In the genomic region with DNA sequence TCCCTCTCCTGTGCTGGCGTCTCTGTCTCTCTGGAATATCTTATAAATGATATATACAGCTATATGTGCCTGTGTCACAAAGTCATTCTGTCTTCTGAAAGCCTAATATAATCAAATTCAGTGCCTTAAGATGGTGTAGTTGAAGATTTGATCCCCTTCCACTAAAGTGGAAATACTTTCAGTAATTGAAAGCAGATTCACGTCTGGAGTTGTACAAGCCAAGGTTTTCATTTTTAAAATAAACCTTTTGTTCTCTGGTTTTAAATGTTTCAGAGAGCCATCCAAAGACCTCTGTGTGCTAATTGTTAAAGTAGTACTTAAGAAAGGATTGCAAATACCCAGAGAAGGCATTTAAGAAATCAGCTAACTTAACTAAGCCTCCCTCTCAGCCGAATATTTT, we compare ENCODE assay signal across 9 cellular contexts.
DNase-seq lines count a peak whose midpoint lies in the region; ATAC-seq and TF ChIP-seq lines count a peak whose summit lies in the region.
"Had no signal": no experiment of that assay in that cellular context is flagged by ENCODE, and none has a peak within 500 bp of the region (broad histone marks: within the 10 kb centered on the region; RNA-seq: fewer than 3 reads in every experiment).

No MANE protein-coding gene starts in this region.

- H3K9me2 ChIP-seq in GM23248 (ENCODE audit: insufficient read depth) = no peaks in the 10 kb centered on the region

- no peak overlapping the region for H3K27ac Mint-ChIP-seq in T-helper 17 cell

- H3K27me3 Mint-ChIP-seq in T-helper 17 cell = peaks cover 75% of the 10 kb centered on the region

- no peak for TF ChIP-seq POLR2A in gastrocnemius medialis (IDR thresholded peaks at IDR 0.05)

- no peak for TF ChIP-seq CTCF in foreskin fibroblast (IDR thresholded peaks at IDR 0.05; ENCODE audit: low read depth, low read length)
- no peak for TF ChIP-seq CTCF in gastrocnemius medialis (IDR thresholded peaks at IDR 0.05 in 4 of 5, conservative IDR thresholded peaks at IDR 0.05 in 1 of 5)
- TF ChIP-seq CTCF in RWPE1 (conservative IDR thresholded peaks at IDR 0.05; ENCODE audit: low read depth) = no peak

- H3K36me3 ChIP-seq in GM23248 (ENCODE audit: low read depth) (no peaks in the 10 kb centered on the region), gastrocnemius medialis (no peaks in the 10 kb centered on the region)

- H3K9me3 ChIP-seq in GM23248 (ENCODE audit: low read depth) (no peaks in the 10 kb centered on the region), T-helper 17 cell (ENCODE audit: control insufficient read depth, low read length, poor library complexity, severe bottlenecking) (no peaks in the 10 kb centered on the region), gastrocnemius medialis (no peaks in the 10 kb centered on the region)

- H3K27ac ChIP-seq in GM23248 = no peak overlapping the region
- peak overlapping the region; percentile 66 to 85 (median 74) for H3K27ac ChIP-seq in gastrocnemius medialis
- no peak overlapping the region for H3K27ac ChIP-seq in RWPE1

- ATAC-seq in T-helper 17 cell (no peak), gastrocnemius medialis (no peak), GM18858 (IDR thresholded peaks at IDR 0.05; ENCODE audit: unreplicated experiment) (no peak)

- intact Hi-C loops in gastrocnemius medialis (cut with DNase I; ENCODE audit: low total_unique reads) = loop anchor here (10.0 kb wide), 1 partner anchor 235 kb away; no protein-coding TSS in a partner anchor

- H3K4me3 ChIP-seq in GM23248 (peak overlapping the region; percentile 74; the same call in 1 of the 2 replicates), foreskin fibroblast (ENCODE audit: low read depth in 1 of 2, low read length in 2 of 2) (peak overlapping the region; percentile 58 to 59), gastrocnemius medialis (peak overlapping the region; percentile 59 to 77 (median 71))

- 2 to 5% methylated on average over 3 of the region's 3 CpGs for WGBS in GM23248 (ENCODE audit: low coverage in 1 of 2, low lambda C conversion rate in 2 of 2, missing lambda C conversion rate in 2 of 2), 2 experiments

- H3K4me1 ChIP-seq in GM23248 (ENCODE audit: insufficient read depth) (peaks cover 7% of the 10 kb centered on the region; the same call in 1 of the 2 replicates), gastrocnemius medialis (peaks cover 12 to 27% of the 10 kb centered on the region in 2 donors)

- H3K9ac ChIP-seq in GM23248 = no peak overlapping the region

- no peaks in the 10 kb centered on the region for H4K20me1 ChIP-seq in GM23248 (ENCODE audit: insufficient read depth)

- H3K27me3 ChIP-seq in GM23248 (replicated peaks; ENCODE audit: insufficient read depth) = peaks cover 61% of the 10 kb centered on the region
- no peaks in the 10 kb centered on the region for H3K27me3 ChIP-seq in gastrocnemius medialis

- POLR2A ChIA-PET in RWPE1 (lab: Yijun Ruan, JAX; ENCODE audit: low non-redundant PET) = no interaction called here

- 0 out of 2 replicates have a peak overlapping the region, but pooled peaks have one; percentile 63 for H2AFZ ChIP-seq in GM23248

- DNase-seq in GM23248 = peak; percentile 6
- no peak for DNase-seq in T-helper 17 cell
- DNase-seq in foreskin fibroblast = peak in 1 of 2 donors; percentile 10
- no peak for DNase-seq in gastrocnemius medialis
- no peak for DNase-seq in RWPE1 (ENCODE audit: low spot score)
- DNase-seq in NOMO-1 treated with dmso at 0.1 percent for 144 hours (lab: John Stamatoyannopoulos, UW; ENCODE audit: unreplicated experiment) = no peak
- DNase-seq in epidermal melanocyte (ENCODE audit: insufficient read length, low spot score) = no peak
- DNase-seq: NCI-H748 treated with DMSO at 0.1 percent for 48 hours had no signal

- H3K4me1 Mint-ChIP-seq in T-helper 17 cell = peaks cover 6% of the 10 kb centered on the region

- H3F3A ChIP-seq in GM23248 (ENCODE audit: insufficient read depth) = no peaks in the 10 kb centered on the region

- no peaks in the 10 kb centered on the region for H3K79me2 ChIP-seq in GM23248 (ENCODE audit: insufficient read depth)

- H3K4me2 ChIP-seq in GM23248 (ENCODE audit: unreplicated experiment) = no peak overlapping the region

- CTCF ChIA-PET in RWPE1 (lab: Yijun Ruan, JAX) = interaction anchor here (0.6 kb wide), 1 partner anchor 457 kb away, joined by 5 read pairs; no protein-coding TSS in a partner anchor

- H3K4me3 Mint-ChIP-seq in T-helper 17 cell = peak overlapping the region; percentile 72

- in situ Hi-C loops in GM23248 (cut with MboI) = no loop called here
- in situ Hi-C loops in gastrocnemius medialis (cut with MboI; ENCODE audit: low sequenced_read_pairs in 4 of 4) = loop anchor here in 1 of 4 donors (25.0 kb wide), 1 partner anchor 112 kb away; no protein-coding TSS in a partner anchor

- peaks cover 10% of the 10 kb centered on the region for H3K36me3 Mint-ChIP-seq in T-helper 17 cell (ENCODE audit: low read depth)

Comparison
In these comparisons a context has a peak if more than half of its experiments do, and no peak if none do; other contexts are left out.
1. H3K27ac ChIP-seq: peak in gastrocnemius medialis (4 of 4); none in GM23248 (single experiment) and RWPE1 (single experiment).
2. Peak in every context shown above with its lines, with median percentiles within 50 percentile points of each other: H3K4me3 ChIP-seq.